In the genomic region with DNA sequence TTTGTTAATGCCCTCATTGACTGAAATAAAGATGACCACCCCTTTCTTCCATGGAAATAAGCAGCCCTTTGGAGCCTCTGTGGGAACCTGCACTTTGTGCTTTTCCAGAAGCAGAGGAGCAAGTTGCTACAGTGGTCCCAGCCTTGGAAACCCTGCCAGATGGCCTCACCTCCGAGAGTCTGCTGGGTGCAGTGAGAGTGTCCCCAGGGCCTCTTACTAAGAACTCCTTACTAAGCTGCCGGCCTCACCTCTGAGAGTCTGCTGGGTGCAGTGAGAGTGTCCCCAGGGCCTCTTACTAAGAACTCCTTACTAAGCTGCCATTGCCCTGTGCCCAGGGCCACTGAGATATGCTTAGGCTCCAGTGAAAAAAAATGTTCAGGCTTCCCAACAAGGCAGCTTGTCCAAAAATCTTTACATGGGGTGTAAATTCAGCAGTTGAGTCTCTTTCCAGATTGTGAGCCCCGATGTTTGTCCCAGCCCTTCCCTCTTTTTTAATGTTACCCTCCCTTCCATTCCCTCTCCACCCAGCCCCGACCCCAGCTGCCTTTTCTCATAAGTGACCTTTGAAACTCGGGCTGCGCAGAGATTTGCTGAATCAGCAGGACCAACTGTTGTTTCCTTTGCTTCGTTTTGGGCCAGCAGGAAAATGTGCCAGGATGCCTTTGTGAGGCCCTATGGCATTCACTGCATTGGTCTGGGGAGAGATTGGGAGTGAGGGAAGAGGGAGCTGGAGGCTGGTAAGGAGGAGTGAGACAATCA, we compare ENCODE assay signal across 8 cellular contexts.
DNase-seq lines count a peak whose midpoint lies in the region; ATAC-seq, FAIRE-seq and TF ChIP-seq lines count a peak whose summit lies in the region.
"Not testable (repeated sequence)": the region's sequence is repeated elsewhere in the genome, so short reads cannot be mapped to it uniquely, and the experiment has no call there.

No MANE protein-coding gene starts in this region.

- dilution Hi-C loops in IMR-90 (cut with HindIII; ENCODE audit: low sequenced_read_pairs, unreplicated experiment) = not testable (repeated sequence)

- not testable (repeated sequence) for DNase-seq in A549 (ENCODE audit: low read depth in 1 of 2, low spot score in 1 of 2); IMR-90; HepG2 (ENCODE audit: low spot score); stimulated activated naive CD8-positive, alpha-beta T cell treated with anti-CD3 and anti-CD28 coated beads, Interleukin-15, Interleukin-2, amounts not matched to agents 100 U/mL and 50 U/mL, for 24 hours
- peak; percentile 23 to 69 for DNase-seq in NCI-H524 (lab: John Stamatoyannopoulos, UW)
- DNase-seq in NCI-H82 treated with DMSO at 0.1 percent for 48 hours (lab: John Stamatoyannopoulos, UW; ENCODE audit: unreplicated experiment) = peak; percentile 68
- peak; percentile 61 for DNase-seq in RWPE2 (ENCODE audit: low spot score)
- peak; percentile 87 for DNase-seq in chondrocyte (ENCODE audit: low spot score)

- H3K18ac ChIP-seq in IMR-90 (ENCODE audit: low read depth, low read length) = not testable (repeated sequence)

- H3K9me1 ChIP-seq in IMR-90 (ENCODE audit: insufficient read depth, low read length) = not testable (repeated sequence)

- not testable (repeated sequence) for TF ChIP-seq POLR2A in A549 (IDR thresholded peaks at IDR 0.05; ENCODE audit: low read length); IMR-90 (IDR thresholded peaks at IDR 0.05; ENCODE audit: low read depth, low read length); HepG2 (IDR thresholded peaks at IDR 0.05; ENCODE audit: insufficient read depth in 1 of 2, low read depth in 2 of 2, low read length in 2 of 2)

- H3K27ac ChIP-seq in A549; IMR-90 (ENCODE audit: insufficient read depth, low read length); RWPE2 (ENCODE audit: poor library complexity, severe bottlenecking); HepG2 (ENCODE audit: extremely low read length, insufficient read depth, low read length): not testable (repeated sequence)

- H3K27me3 Mint-ChIP-seq in chondrocyte (ENCODE audit: low read depth) = peaks cover 18% of the 10 kb centered on the region

- not testable (repeated sequence) for H2AFZ ChIP-seq in IMR-90 (replicated peaks; ENCODE audit: low read length, poor library complexity); HepG2 (ENCODE audit: low read length)

- H2BK15ac ChIP-seq in IMR-90 (ENCODE audit: low read depth, low read length) = not testable (repeated sequence)

- BruUV-seq in IMR-90 (replicated peaks; lab: Mats Ljungman, UMichigan); HepG2 (replicated peaks; lab: Mats Ljungman, UMichigan): not testable (repeated sequence)

- CTCF ChIA-PET in A549 (lab: Yijun Ruan, JAX); IMR-90 (lab: Yijun Ruan, JAX); HepG2 (lab: Yijun Ruan, JAX; ENCODE audit: low intra/inter-chr PET ratio, low total read pairs): not testable (repeated sequence)

- TF ChIP-seq CTCF in A549 (IDR thresholded peaks at IDR 0.05); IMR-90 (conservative IDR thresholded peaks at IDR 0.05; ENCODE audit: low read depth, low read length); RWPE2 (IDR thresholded peaks at IDR 0.05; ENCODE audit: poor library complexity, severe bottlenecking); chondrocyte (IDR thresholded peaks at IDR 0.05); HepG2 (CRISPR knock-in tag; IDR thresholded peaks at IDR 0.05): not testable (repeated sequence)

- POLR2A ChIA-PET in A549 (lab: Yijun Ruan, JAX); IMR-90 (lab: Charles Lee; ENCODE audit: unreplicated experiment); HepG2 (lab: Yijun Ruan, JAX): not testable (repeated sequence)

- not testable (repeated sequence) for H2AK9ac ChIP-seq in IMR-90 (replicated peaks; ENCODE audit: low read depth, low read length, poor library complexity)

- H3K4me1 Mint-ChIP-seq in chondrocyte (ENCODE audit: low read depth) = not testable (repeated sequence)

- in situ Hi-C loops in IMR-90 (cut with MboI; ENCODE audit: low sequenced_read_pairs); HepG2 (cut with HindIII; ENCODE audit: extremely low pct_ligation_motif_present, low pct_unique_long_range_greater_than_20kb): not testable (repeated sequence)

- H3K23ac ChIP-seq in IMR-90 (ENCODE audit: low read depth, low read length) = not testable (repeated sequence)

- H4K91ac ChIP-seq in IMR-90 (ENCODE audit: insufficient read depth, low read depth, low read length) = not testable (repeated sequence)

- not testable (repeated sequence) for H2BK5ac ChIP-seq in IMR-90 (ENCODE audit: low read depth, low read length, poor library complexity, severe bottlenecking)

- intact Hi-C loops in IMR-90 (cut with micrococcal nuclease); HepG2 (cut with micrococcal nuclease; ENCODE audit: unreplicated experiment): not testable (repeated sequence)

- not testable (repeated sequence) for H3K79me2 ChIP-seq in HepG2 (ENCODE audit: insufficient read depth, low read length)

- not testable (repeated sequence) for H3K36me3 Mint-ChIP-seq in chondrocyte (ENCODE audit: low read depth)

- FAIRE-seq in A549 (lab: Jason Lieb, UNC); HepG2 (lab: Jason Lieb, UNC): not testable (repeated sequence)

- not testable (repeated sequence) for TF ChIP-seq RAD21 in A549 (conservative IDR thresholded peaks at IDR 0.05 in 1 of 2, IDR thresholded peaks at IDR 0.05 in 1 of 2); IMR-90 (IDR thresholded peaks at IDR 0.05; ENCODE audit: low read length); HepG2 (CRISPR knock-in tag; IDR thresholded peaks at IDR 0.05)

- not testable (repeated sequence) for TF ChIP-seq EP300 in A549 (IDR thresholded peaks at IDR 0.05); HepG2 (IDR thresholded peaks at IDR 0.05; ENCODE audit: low read depth in 2 of 2, low read length in 2 of 2); HepG2 (CRISPR knock-in tag; IDR thresholded peaks at IDR 0.05; ENCODE audit: borderline replicate concordance)

- not testable (repeated sequence) for H3K14ac ChIP-seq in IMR-90 (replicated peaks; ENCODE audit: low read depth, low read length)

- not testable (repeated sequence) for H3K56ac ChIP-seq in IMR-90 (ENCODE audit: extremely low read depth, insufficient read depth, low read length)

- not testable (repeated sequence) for H2AK5ac ChIP-seq in IMR-90 (ENCODE audit: low read depth, low read length)

- H3K4ac ChIP-seq in IMR-90 (ENCODE audit: low read depth, low read length) = not testable (repeated sequence)

- H3K4me3 ChIP-seq in A549; IMR-90 (ENCODE audit: insufficient read depth, low read depth, low read length); RWPE2 (ENCODE audit: severe bottlenecking); HepG2 (replicated peaks in 1 of 3; ENCODE audit: insufficient read depth in 1 of 3, low read depth in 2 of 3, low read length in 3 of 3): not testable (repeated sequence)

- not testable (repeated sequence) for H3K27ac Mint-ChIP-seq in chondrocyte (ENCODE audit: unreplicated experiment)

- not testable (repeated sequence) for H3K9me3 ChIP-seq in A549; IMR-90 (ENCODE audit: control insufficient read depth, insufficient read depth, low read length); RWPE2 (ENCODE audit: severe bottlenecking); HepG2 (ENCODE audit: low read length)

- H3K4me2 ChIP-seq in A549; IMR-90 (ENCODE audit: low read depth, low read length); HepG2 (ENCODE audit: low read depth, low read length): not testable (repeated sequence)

- not testable (repeated sequence) for H2BK120ac ChIP-seq in IMR-90 (ENCODE audit: low read depth, low read length)

- H4K20me1 ChIP-seq in IMR-90 (ENCODE audit: insufficient read depth, low read length); HepG2 (ENCODE audit: insufficient read depth, low read length): not testable (repeated sequence)

- not testable (repeated sequence) for H4K5ac ChIP-seq in IMR-90 (ENCODE audit: low read depth, low read length)

- H3K9me3 Mint-ChIP-seq in chondrocyte (ENCODE audit: low read depth) = not testable (repeated sequence)

- H3K9ac ChIP-seq in IMR-90 (ENCODE audit: low read depth, low read length); HepG2 (ENCODE audit: insufficient read depth, low read depth, low read length): not testable (repeated sequence)

- H3K4me1 ChIP-seq in A549; IMR-90 (ENCODE audit: control insufficient read depth, insufficient read depth, low read length); RWPE2 (ENCODE audit: insufficient read depth, poor library complexity, severe bottlenecking); HepG2 (ENCODE audit: insufficient read depth, low read length): not testable (repeated sequence)

- not testable (repeated sequence) for H3K4me3 Mint-ChIP-seq in chondrocyte (ENCODE audit: unreplicated experiment)

- H3K36me3 ChIP-seq in IMR-90 (ENCODE audit: control insufficient read depth, insufficient read depth, low read length); RWPE2 (ENCODE audit: low read depth); HepG2 (replicated peaks in 1 of 2; ENCODE audit: control insufficient read depth in 1 of 2, insufficient read depth in 2 of 2, low read length in 2 of 2): not testable (repeated sequence)

- H2BK20ac ChIP-seq in IMR-90 (ENCODE audit: low read depth, low read length) = not testable (repeated sequence)

- not testable (repeated sequence) for H3K79me1 ChIP-seq in IMR-90 (ENCODE audit: low read depth in 1 of 2, low read length in 2 of 2)

- ATAC-seq in A549 = peak in 1 of 2 experiments; percentile 54; a peak in 2 of 6 replicates
- not testable (repeated sequence) for ATAC-seq in IMR-90 (ENCODE audit: low read depth); RWPE2 (ENCODE audit: low read depth); HepG2
- ATAC-seq in stimulated activated naive CD8-positive, alpha-beta T cell treated with anti-CD3 and anti-CD28 coated beads, Interleukin-15, Interleukin-2, amounts not matched to agents 100 U/mL and 50 U/mL, for 24 hours = peak; percentile 40

- not testable (repeated sequence) for H3K27me3 ChIP-seq in IMR-90 (ENCODE audit: control insufficient read depth, insufficient read depth, low read length); HepG2 (ENCODE audit: control insufficient read depth in 1 of 2, insufficient read depth in 2 of 2, low read length in 2 of 2)
- peaks cover 51% of the 10 kb centered on the region for H3K27me3 ChIP-seq in RWPE2 (ENCODE audit: insufficient read depth, poor library complexity, severe bottlenecking)

- H4K8ac ChIP-seq in IMR-90 (ENCODE audit: low read depth in 2 of 2, low read length in 2 of 2) = not testable (repeated sequence)

- 20% methylated on average over 7 of the region's 7 CpGs for WGBS in A549 (ENCODE audit: missing lambda C conversion rate)
- WGBS in IMR-90 (ENCODE audit: extremely low coverage in 2 of 2, insufficient read length in 1 of 2), 2 experiments = 30% methylated on average over 2 of the region's 7 CpGs; no CpG with 5 or more reads in 1 of the 2 experiments
- WGBS in HepG2 (ENCODE audit: low lambda C conversion rate) = 15% methylated on average over 7 of the region's 7 CpGs
